ENCODE assay signal across 28 cellular contexts in genomic region chr9:130419521-130420035, GRCh38.
"Had no signal": no experiment of that assay in that cellular context is flagged by ENCODE, and none has a peak within 500 bp of the region (broad histone marks: within the 10 kb centered on the region; RNA-seq: fewer than 3 reads in every experiment).

No MANE protein-coding gene starts in this region.

- H3K9me3 Mint-ChIP-seq: activated CD4-positive, alpha-beta memory T cell treated with anti-CD3 and anti-CD28 coated beads, Interleukin-2, amount 10 ng/mL, durations not matched to agents 7 days and 5 days; activated CD4-positive, alpha-beta T cell treated with anti-CD3 and anti-CD28 coated beads, Interleukin-2, amount 10 ng/mL, durations not matched to agents 7 days and 5 days; activated T-cell treated with anti-CD3 and anti-CD28 coated beads, Interleukin-2, amount 50 U/mL, for 24 hours; activated T-helper 17 cell treated with anti-CD3 and anti-CD28 coated beads, Interleukin-2, amount 50 U/mL, for 72 hours had no signal

- H3K27ac Mint-ChIP-seq: activated CD4-positive, alpha-beta memory T cell treated with anti-CD3 and anti-CD28 coated beads, Interleukin-2, amount 10 ng/mL, durations not matched to agents 7 days and 5 days; activated CD4-positive, alpha-beta T cell treated with anti-CD3 and anti-CD28 coated beads, Interleukin-2, amount 10 ng/mL, durations not matched to agents 7 days and 5 days; activated naive CD8-positive, alpha-beta T cell; activated T-cell treated with anti-CD3 and anti-CD28 coated beads, Interleukin-2, amount 50 U/mL, for 24 hours; activated T-helper 17 cell treated with anti-CD3 and anti-CD28 coated beads, Interleukin-2, amount 50 U/mL, for 72 hours; WTC11 had no signal

- FAIRE-seq: endometrium, frontal cortex had no signal

- DNase-seq: activated CD4-positive, alpha-beta memory T cell treated with anti-CD3 and anti-CD28 coated beads, Interleukin-2, amount 10 ng/mL, durations not matched to agents 7 days and 5 days; activated CD4-positive, alpha-beta T cell treated with anti-CD3 and anti-CD28 coated beads for 1 hour; activated CD4-positive, alpha-beta T cell treated with anti-CD3 and anti-CD28 coated beads for 4 hours; activated CD4-positive, alpha-beta T cell treated with anti-CD3 and anti-CD28 coated beads, Interleukin-2, amount 10 ng/mL, durations not matched to agents 7 days and 5 days; activated CD4-positive, alpha-beta T cell treated with anti-CD3 and anti-CD28 coated beads, Interleukin-2, amount 50 U/mL, for 4 hours; activated CD8-positive, alpha-beta memory T cell treated with anti-CD3 and anti-CD28 coated beads, Interleukin-2, amount 50 U/mL, for 48 hours; activated effector memory CD4-positive, alpha-beta T cell treated with Interleukin-2 at 50 U/mL for 16 hours; activated gamma-delta T cell treated with Interleukin-2 at 50 U/mL for 16 hours; activated naive CD4-positive, alpha-beta T cell treated with anti-CD3 and anti-CD28 coated beads, Interleukin-2, amount 50 U/mL, for 16 hours; activated naive CD4-positive, alpha-beta T cell treated with Interleukin-2 at 50 U/mL for 16 hours; activated T-cell treated with anti-CD3 and anti-CD28 coated beads for 4 hours; activated T-cell treated with anti-CD3 and anti-CD28 coated beads, Interleukin-2, amount 50 U/mL, for 24 hours; amniotic stem cell; anterior cingulate cortex; body of pancreas; caudate nucleus; colonic mucosa; effector CD8-positive, alpha-beta T cell; foreskin fibroblast; head of caudate nucleus; T-helper 2 cell had no signal

- H3K27me3 ChIP-seq: body of pancreas, colonic mucosa had no signal

- H3K36me3 ChIP-seq: colonic mucosa had no signal

- H3K4me3 ChIP-seq: body of pancreas, colonic mucosa had no signal

- H3K27ac ChIP-seq: body of pancreas, colonic mucosa, VCaP had no signal

- H3K4me3 Mint-ChIP-seq: activated CD4-positive, alpha-beta memory T cell treated with anti-CD3 and anti-CD28 coated beads, Interleukin-2, amount 10 ng/mL, durations not matched to agents 7 days and 5 days; activated CD4-positive, alpha-beta T cell treated with anti-CD3 and anti-CD28 coated beads, Interleukin-2, amount 10 ng/mL, durations not matched to agents 7 days and 5 days; activated naive CD8-positive, alpha-beta T cell; activated T-cell treated with anti-CD3 and anti-CD28 coated beads, Interleukin-2, amount 50 U/mL, for 24 hours; activated T-helper 17 cell treated with anti-CD3 and anti-CD28 coated beads, Interleukin-2, amount 50 U/mL, for 72 hours; WTC11 had no signal

- H3K36me3 Mint-ChIP-seq: activated naive CD8-positive, alpha-beta T cell had no signal

- H3K27me3 Mint-ChIP-seq: activated CD4-positive, alpha-beta T cell treated with anti-CD3 and anti-CD28 coated beads, Interleukin-2, amount 10 ng/mL, durations not matched to agents 7 days and 5 days had no signal

- H3K4me1 ChIP-seq: body of pancreas, colonic mucosa had no signal

- H3K4me1 Mint-ChIP-seq: activated CD4-positive, alpha-beta memory T cell treated with anti-CD3 and anti-CD28 coated beads, Interleukin-2, amount 10 ng/mL, durations not matched to agents 7 days and 5 days; activated CD4-positive, alpha-beta T cell treated with anti-CD3 and anti-CD28 coated beads, Interleukin-2, amount 10 ng/mL, durations not matched to agents 7 days and 5 days; activated T-helper 17 cell treated with anti-CD3 and anti-CD28 coated beads, Interleukin-2, amount 50 U/mL, for 72 hours had no signal

- H3K9me3 ChIP-seq: body of pancreas, colonic mucosa had no signal

- ATAC-seq: activated T-helper 17 cell treated with anti-CD3 and anti-CD28 coated beads, Interleukin-2, amount 50 U/mL, for 72 hours; body of pancreas; esophagus mucosa; WTC11 had no signal
